ENCODE assay signal across 26 cellular contexts in genomic region chr10:110979611-110980010, GRCh38.
"Had no signal": no experiment of that assay in that cellular context is flagged by ENCODE, and none has a peak within 500 bp of the region (broad histone marks: within the 10 kb centered on the region; RNA-seq: fewer than 3 reads in every experiment).

No MANE protein-coding gene starts in this region.

- H3K27ac Mint-ChIP-seq: activated CD4-positive, alpha-beta memory T cell treated with anti-CD3 and anti-CD28 coated beads, Interleukin-2, amount 10 ng/mL, durations not matched to agents 7 days and 5 days; activated CD4-positive, alpha-beta T cell treated with anti-CD3 and anti-CD28 coated beads, Interleukin-2, amount 10 ng/mL, durations not matched to agents 7 days and 5 days; activated naive CD8-positive, alpha-beta T cell treated with anti-CD3 and anti-CD28 coated beads, Interleukin-2, amount 10 ng/mL, durations not matched to agents 7 days and 5 days; progenitor cell of endocrine pancreas; T-helper 1 cell treated with Interleukin-12 subunit alpha and Interleukin-12 subunit beta and Interleukin-4 antibody, amounts not matched to agents 30 μg/mL and 1 μg/mL, for 36 hours had no signal

- ATAC-seq: activated CD4-positive, CD25-positive, alpha-beta regulatory T cell treated with anti-CD3 and anti-CD28 coated beads, Interleukin-2, amount 50 U/mL, for 24 hours; activated T-cell treated with anti-CD3 and anti-CD28 coated beads, Interleukin-2, amount 50 U/mL, for 72 hours; gastrocnemius medialis; left cardiac atrium; left ventricle myocardium superior; right lobe of liver had no signal

- DNase-seq: activated CD4-positive, alpha-beta memory T cell treated with anti-CD3 and anti-CD28 coated beads, Interleukin-2, amount 10 ng/mL, durations not matched to agents 7 days and 5 days; activated CD4-positive, alpha-beta T cell treated with anti-CD3 and anti-CD28 coated beads, Interleukin-2, amount 10 ng/mL, durations not matched to agents 7 days and 5 days; activated naive CD4-positive, alpha-beta T cell treated with Interleukin-2 at 50 U/mL for 16 hours; activated naive CD8-positive, alpha-beta T cell treated with anti-CD3 and anti-CD28 coated beads, Interleukin-2, amount 10 ng/mL, durations not matched to agents 7 days and 5 days; activated T-cell treated with anti-CD3 and anti-CD28 coated beads, Interleukin-2, amount 50 U/mL, for 72 hours; amygdala; central memory CD4-positive, alpha-beta T cell; gastrocnemius medialis; glutamatergic neuron; left cardiac atrium; left ventricle myocardium superior; nephron progenitor cell; ovary; right lobe of liver; stimulated activated CD4-positive, alpha-beta T cell treated with anti-CD3 and anti-CD28 coated beads, Interleukin-12 subunit alpha, Interleukin-12 subunit beta, amount 100 ng/mL, for 4 hours; stimulated activated CD4-positive, alpha-beta T cell treated with anti-CD3 and anti-CD28 coated beads, Interleukin-4, amount 100 ng/mL, for 1 hour; T-helper 9 cell; upper lobe of left lung had no signal

- H3K27me3 Mint-ChIP-seq: activated CD4-positive, alpha-beta memory T cell treated with anti-CD3 and anti-CD28 coated beads, Interleukin-2, amount 10 ng/mL, durations not matched to agents 7 days and 5 days; activated CD4-positive, alpha-beta T cell treated with anti-CD3 and anti-CD28 coated beads, Interleukin-2, amount 10 ng/mL, durations not matched to agents 7 days and 5 days; activated naive CD8-positive, alpha-beta T cell treated with anti-CD3 and anti-CD28 coated beads, Interleukin-2, amount 10 ng/mL, durations not matched to agents 7 days and 5 days; progenitor cell of endocrine pancreas; stimulated activated naive CD8-positive, alpha-beta T cell treated with anti-CD3 and anti-CD28 coated beads, Interleukin-15, Interleukin-2, amounts not matched to agents 100 ng/mL and 50 ng/mL, for 24 hours had no signal

- H3K9me3 ChIP-seq: breast epithelium, gastrocnemius medialis, ovary, right lobe of liver, upper lobe of left lung, vagina had no signal

- H3K36me3 ChIP-seq: breast epithelium, gastrocnemius medialis, ovary, right lobe of liver, upper lobe of left lung, vagina had no signal

- H3K4me1 Mint-ChIP-seq: nephron progenitor cell had no signal

- H3K27me3 ChIP-seq: breast epithelium, gastrocnemius medialis, ovary, right lobe of liver, upper lobe of left lung, vagina had no signal

- H3K4me3 Mint-ChIP-seq: activated CD4-positive, alpha-beta memory T cell treated with anti-CD3 and anti-CD28 coated beads, Interleukin-2, amount 10 ng/mL, durations not matched to agents 7 days and 5 days; activated CD4-positive, alpha-beta T cell treated with anti-CD3 and anti-CD28 coated beads, Interleukin-2, amount 10 ng/mL, durations not matched to agents 7 days and 5 days; activated naive CD8-positive, alpha-beta T cell treated with anti-CD3 and anti-CD28 coated beads, Interleukin-2, amount 10 ng/mL, durations not matched to agents 7 days and 5 days; activated T-cell treated with anti-CD3 and anti-CD28 coated beads, Interleukin-2, amount 50 U/mL, for 72 hours; nephron progenitor cell; stimulated activated naive CD8-positive, alpha-beta T cell treated with anti-CD3 and anti-CD28 coated beads, Interleukin-15, Interleukin-2, amounts not matched to agents 100 ng/mL and 50 ng/mL, for 24 hours; T-helper 1 cell treated with Interleukin-12 subunit alpha and Interleukin-12 subunit beta and Interleukin-4 antibody, amounts not matched to agents 30 μg/mL and 1 μg/mL, for 36 hours had no signal

- H3K4me1 ChIP-seq: breast epithelium, upper lobe of left lung had no signal

- H3K4me3 ChIP-seq: breast epithelium, gastrocnemius medialis, ovary, right lobe of liver, upper lobe of left lung, vagina had no signal

- H3K27ac ChIP-seq: breast epithelium, epithelial cell of prostate, gastrocnemius medialis, ovary, right lobe of liver, upper lobe of left lung, vagina, VCaP had no signal
